In the genomic region with DNA sequence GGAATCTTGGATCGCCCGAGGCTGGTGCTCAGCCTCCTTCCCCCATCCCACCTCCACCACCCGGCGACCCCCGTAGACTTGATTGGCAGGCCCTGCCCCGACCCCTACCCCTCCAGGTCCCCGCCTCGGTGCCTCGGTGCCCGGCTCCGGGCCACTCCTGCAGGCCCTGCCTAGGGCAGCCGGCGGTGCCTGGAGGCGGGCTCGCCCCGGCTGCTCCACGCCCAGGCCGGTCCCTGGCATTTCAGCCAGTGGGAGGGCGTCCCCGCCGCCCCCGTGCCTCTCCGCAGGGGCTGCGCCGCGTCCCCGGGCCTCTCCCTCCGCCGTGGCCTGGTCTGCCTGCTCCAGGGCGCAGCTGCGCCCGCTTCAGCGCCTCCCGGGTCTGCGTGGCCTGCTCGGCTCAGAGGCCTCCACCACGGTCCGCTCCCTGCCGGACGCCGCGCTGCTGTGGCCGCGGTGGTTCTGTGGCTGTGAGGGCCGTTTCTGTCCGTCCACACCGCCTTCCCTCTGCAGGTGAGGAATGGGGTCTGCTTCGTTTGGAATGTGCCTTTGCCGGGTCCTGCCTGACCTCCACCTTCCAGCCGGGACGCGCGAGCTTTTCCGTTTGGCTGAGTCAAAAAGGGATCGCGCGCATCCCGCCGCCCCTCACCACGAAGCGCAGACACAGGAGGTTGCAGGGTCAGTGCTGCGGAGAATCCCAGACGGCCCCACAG, we compare ENCODE assay signal across 10 cellular contexts. TPM values are rescaled to one million over a fixed set of nuclear protein-coding genes. Genes with fewer than 3 reads are reported as not detected.
A peak's percentile ranks its signal among the peaks of the same experiment; 100 is the strongest.
DNase-seq lines count a peak whose midpoint lies in the region; ATAC-seq and TF ChIP-seq lines count a peak whose summit lies in the region.
"Had no signal": no experiment of that assay in that cellular context is flagged by ENCODE, and none has a peak within 500 bp of the region (broad histone marks: within the 10 kb centered on the region; RNA-seq: fewer than 3 reads in every experiment).

No MANE protein-coding gene starts in this region.

- peak overlapping the region; percentile 29 for H3K27ac ChIP-seq in cardiac muscle cell
- no peak overlapping the region for H3K27ac ChIP-seq in urinary bladder (ENCODE audit: low read depth)
- H3K27ac ChIP-seq: 22Rv1 had no signal

- no peak for TF ChIP-seq CTCF in cardiac muscle cell (IDR thresholded peaks at IDR 0.05; ENCODE audit: low read depth, low read length)
- no peak for TF ChIP-seq CTCF in neural crest cell (conservative IDR thresholded peaks at IDR 0.05)

- no peaks in the 10 kb centered on the region for H3K36me3 Mint-ChIP-seq in neural crest cell (ENCODE audit: low read depth)

- H3K9me3 ChIP-seq in cardiac muscle cell (ENCODE audit: low read depth): no peaks in the 10 kb centered on the region

- no peaks in the 10 kb centered on the region for H3K9me3 Mint-ChIP-seq in neural crest cell

- H3K4me1 Mint-ChIP-seq in neural crest cell: no peaks in the 10 kb centered on the region

- H3K4me3 ChIP-seq in cardiac muscle cell (peak overlapping the region; percentile 7), urinary bladder (ENCODE audit: low read depth, low read length) (peak overlapping the region; percentile 20)

- H3K4me1 ChIP-seq in cardiac muscle cell (ENCODE audit: low read depth): peaks cover 4% of the 10 kb centered on the region
- H3K4me1 ChIP-seq in urinary bladder (ENCODE audit: insufficient read depth): no peaks in the 10 kb centered on the region

- H3K4me3 Mint-ChIP-seq in neural crest cell: peak overlapping the region; percentile 64

- H3K27me3 ChIP-seq in cardiac muscle cell: peaks cover 19% of the 10 kb centered on the region

- WGBS in urinary bladder: 1% methylated on average over 63 of the region's 63 CpGs

- DNase-seq in NCI-H1105 treated with DMSO at 0.1 percent for 48 hours (lab: John Stamatoyannopoulos, UW) (peak; percentile 15), NCI-H1105 (lab: John Stamatoyannopoulos, UW) (no peak), cardiac muscle cell (ENCODE audit: low read depth in 1 of 2, low spot score in 1 of 2) (peak; percentile 5 to 52), neural crest cell (ENCODE audit: low read depth, low spot score) (peak; percentile 35), GOT3 (lab: John Stamatoyannopoulos, UW) (no peak)
- DNase-seq in stimulated activated CD4-positive, alpha-beta T cell treated with anti-CD3 and anti-CD28 coated beads, Interleukin-12 subunit alpha, Interleukin-12 subunit beta, amount 100 ng/mL, for 4 hours: no peak
- DNase-seq: NCI-H526 treated with DMSO at 0.1 percent for 48 hours had no signal

- ATAC-seq in GM19035 (IDR thresholded peaks at IDR 0.05; ENCODE audit: unreplicated experiment): no peak

- H3K27me3 Mint-ChIP-seq in neural crest cell (ENCODE audit: low read depth): peaks cover 33% of the 10 kb centered on the region

- no peak overlapping the region for H3K27ac Mint-ChIP-seq in neural crest cell (ENCODE audit: unreplicated experiment)

- H3K36me3 ChIP-seq in cardiac muscle cell (no peaks in the 10 kb centered on the region), urinary bladder (ENCODE audit: insufficient read depth) (no peaks in the 10 kb centered on the region)

RNA-seq across cellular contexts. Expression of gene IRX4, which starts 48.3 kb away (rescaled TPM):
- total RNA-seq in cardiac muscle cell (284 and 308 TPM in 2 replicates), neural crest cell (0.28 and 0.77 TPM in 2 replicates), urinary bladder (not detected)
- polyA plus RNA-seq in cardiac muscle cell (208 and 257 TPM in 2 replicates), urinary bladder (not detected)

Comparison
In these comparisons a context has a peak if more than half of its experiments do, and no peak if none do; other contexts are left out.
1. DNase-seq: peak in NCI-H1105 treated with DMSO at 0.1 percent for 48 hours (single experiment), cardiac muscle cell (2 of 2) and neural crest cell (single experiment); none in NCI-H1105 (single experiment), stimulated activated CD4-positive, alpha-beta T cell treated with anti-CD3 and anti-CD28 coated beads, Interleukin-12 subunit alpha, Interleukin-12 subunit beta, amount 100 ng/mL, for 4 hours (single experiment) and GOT3 (single experiment).
2. RNA of gene IRX4, which starts 48.3 kb away (total RNA-seq): 284 to 308 TPM in cardiac muscle cell; 0.28 to 0.77 TPM in neural crest cell and not detected in urinary bladder (single experiment); every median in the first group is over 100 times any median in the second.